2 cellular contexts compared by ENCODE assay signal in genomic region chr3:170211668-170212067, GRCh38.
TF ChIP-seq lines count a peak whose summit lies in the region.

No MANE protein-coding gene starts in this region.

TF ChIP-seq in HepG2, 621 proteins besides CTCF, POLR2A, EP300 and RAD21:
- TF ChIP-seq ZNF142 (CRISPR knock-in tag; IDR thresholded peaks at IDR 0.05) (no peak), ZNF24 (IDR thresholded peaks at IDR 0.05) (no peak), ZFP37 (CRISPR knock-in tag; IDR thresholded peaks at IDR 0.05; ENCODE audit: borderline replicate concordance) (no peak), ZNF317 (CRISPR knock-in tag; IDR thresholded peaks at IDR 0.05) (peak; percentile 98), ZSCAN31 (CRISPR knock-in tag; IDR thresholded peaks at IDR 0.05; ENCODE audit: low read depth) (no peak)

TF ChIP-seq in K562, 482 proteins besides CTCF, POLR2A, EP300 and RAD21:
- TF ChIP-seq AFF4 (CRISPR knock-in tag; IDR thresholded peaks at IDR 0.05): no peak
- TF ChIP-seq CBX3 (IDR thresholded peaks at IDR 0.05; ENCODE audit: borderline replicate concordance in 1 of 2, low read length in 2 of 2): peak in 1 of 2 experiments; percentile 98; a peak in 2 of 3 replicates
- TF ChIP-seq CBX5 (IDR thresholded peaks at IDR 0.05; ENCODE audit: borderline replicate concordance, low read depth): peak; percentile 74; the same call in 1 of the 2 replicates
- peak in 1 of 2 experiments; percentile 53; a peak in 1 of 4 replicates for TF ChIP-seq TRIM24 (IDR thresholded peaks at IDR 0.05)
- no peak for TF ChIP-seq DIDO1 (tag; IDR thresholded peaks at IDR 0.05; ENCODE audit: low read depth)
- TF ChIP-seq TRIM28 (IDR thresholded peaks at IDR 0.05): peak; percentile 90
- TF ChIP-seq EGR1 (conservative IDR thresholded peaks at IDR 0.05): no peak
- 0 out of 2 replicates have a peak, but pooled peaks have one; percentile 39 for TF ChIP-seq ETV1 (tag; conservative IDR thresholded peaks at IDR 0.05; ENCODE audit: low read depth)
- TF ChIP-seq ZNF655 (CRISPR knock-in tag; IDR thresholded peaks at IDR 0.05): no peak
- no peak for TF ChIP-seq CREBBP (IDR thresholded peaks at IDR 0.05; ENCODE audit: low read depth, low read length)
